ENCODE assay signal across 12 cellular contexts in genomic region chr12:105409286-105409685, GRCh38.
DNase-seq lines count a peak whose midpoint lies in the region; ATAC-seq and TF ChIP-seq lines count a peak whose summit lies in the region.
"Had no signal": no experiment of that assay in that cellular context is flagged by ENCODE, and none has a peak within 500 bp of the region (broad histone marks: within the 10 kb centered on the region; RNA-seq: fewer than 3 reads in every experiment).

No MANE protein-coding gene starts in this region.

- H3K9me3 ChIP-seq in A673 (ENCODE audit: low read depth, low read length, poor library complexity, severe bottlenecking) = no peaks in the 10 kb centered on the region
- no peaks in the 10 kb centered on the region for H3K9me3 ChIP-seq in GM23248 (ENCODE audit: low read depth)
- H3K9me3 ChIP-seq: HAP-1 had no signal

- H3K4me3 Mint-ChIP-seq in brain (peak overlapping the region in 2 of 5 experiments; percentile 70 to 72), immature natural killer cell (peak overlapping the region in 4 of 5 donors; percentile 67 to 85 (median 78))

- H3K9me3 Mint-ChIP-seq in brain (peaks cover 5 to 15% (median 11%) of the 10 kb centered on the region in 5 experiments), immature natural killer cell (peaks cover 0 to 3% (median 0%) of the 10 kb centered on the region in 6 donors)

- CTCF ChIA-PET in A673 (lab: Charles Lee) = no interaction called here

- no peaks in the 10 kb centered on the region for H3K9me2 ChIP-seq in GM23248 (ENCODE audit: insufficient read depth)

- intact Hi-C loops in A673 (cut with micrococcal nuclease; ENCODE audit: unreplicated experiment) = no loop called here

- POLR2A ChIA-PET in A673 (lab: Charles Lee; ENCODE audit: low non-redundant PET) = no interaction called here

- H3K36me3 ChIP-seq in A673 (ENCODE audit: insufficient read depth, low read length, poor library complexity, severe bottlenecking) (no peaks in the 10 kb centered on the region), GM23248 (ENCODE audit: low read depth) (0 out of 2 replicates have a peak, but pooled peaks cover 6% of the 10 kb centered on the region)
- H3K36me3 ChIP-seq: HAP-1 had no signal

- no peaks in the 10 kb centered on the region for H3K27me3 Mint-ChIP-seq in brain
- H3K27me3 Mint-ChIP-seq in immature natural killer cell (ENCODE audit: low read depth in 3 of 3) = no peaks in the 10 kb centered on the region

- 24 to 27% methylated on average over 5 of the region's 5 CpGs for WGBS in GM23248 (ENCODE audit: low coverage in 1 of 2, low lambda C conversion rate in 2 of 2, missing lambda C conversion rate in 2 of 2), 2 experiments

- peaks cover 10% of the 10 kb centered on the region; the same call in 1 of the 2 replicates for H3F3A ChIP-seq in GM23248 (ENCODE audit: insufficient read depth)

- ATAC-seq in HG02852 (IDR thresholded peaks at IDR 0.05; ENCODE audit: unreplicated experiment) = no peak
- ATAC-seq in GM18502 (IDR thresholded peaks at IDR 0.05; ENCODE audit: poor library complexity, unreplicated experiment) = no peak
- ATAC-seq in GM19467 (IDR thresholded peaks at IDR 0.05; ENCODE audit: unreplicated experiment) = no peak
- ATAC-seq: Panc1 had no signal

- no peaks in the 10 kb centered on the region for H3K27me3 ChIP-seq in A673 (replicated peaks; ENCODE audit: insufficient read depth, low read depth, low read length, poor library complexity)
- H3K27me3 ChIP-seq in GM23248 (replicated peaks; ENCODE audit: insufficient read depth) = no peaks in the 10 kb centered on the region

- no peaks in the 10 kb centered on the region for H3K79me2 ChIP-seq in GM23248 (ENCODE audit: insufficient read depth)

- in situ Hi-C loops in GM23248 (cut with MboI) = no loop called here

- H3K4me3 ChIP-seq in A673 (ENCODE audit: low read depth, low read length, poor library complexity, severe bottlenecking) (no peak overlapping the region), GM23248 (no peak overlapping the region)
- H3K4me3 ChIP-seq: HAP-1 had no signal

- DNase-seq in A673 (ENCODE audit: low spot score) = peak; percentile 53
- no peak for DNase-seq in GM23248
- no peak for DNase-seq in immature natural killer cell
- DNase-seq in activated CD8-positive, alpha-beta memory T cell treated with anti-CD3 and anti-CD28 coated beads for 24 hours = no peak
- DNase-seq: C1 segment of cervical spinal cord, NCI-H446 treated with DMSO at 0.1 percent for 48 hours had no signal

- H3K4me1 Mint-ChIP-seq in brain (peaks cover 31% of the 10 kb centered on the region), immature natural killer cell (peaks cover 20 to 26% of the 10 kb centered on the region in 2 donors)

- no peaks in the 10 kb centered on the region for H3K36me3 Mint-ChIP-seq in brain
- peaks cover 0 to 17% (median 8%) of the 10 kb centered on the region in 3 donors for H3K36me3 Mint-ChIP-seq in immature natural killer cell

- H3K4me1 ChIP-seq in A673 (ENCODE audit: insufficient read depth, low read length, poor library complexity, severe bottlenecking) = peaks cover 22% of the 10 kb centered on the region
- peaks cover 17% of the 10 kb centered on the region for H3K4me1 ChIP-seq in GM23248 (ENCODE audit: insufficient read depth)
- H3K4me1 ChIP-seq: HAP-1 had no signal

- BruUV-seq in A673 (replicated peaks; lab: Mats Ljungman, UMichigan) = no TSS peak

- peak overlapping the region; percentile 58 for H3K4me2 ChIP-seq in GM23248 (ENCODE audit: unreplicated experiment)

- H3K27ac ChIP-seq in A673 (ENCODE audit: low read depth, low read length, poor library complexity, severe bottlenecking) = peak overlapping the region; percentile 13
- 0 out of 2 replicates have a peak overlapping the region, but pooled peaks have one; percentile 16 for H3K27ac ChIP-seq in GM23248

- H4K20me1 ChIP-seq in GM23248 (ENCODE audit: insufficient read depth) = no peaks in the 10 kb centered on the region

- no peak overlapping the region for H3K9ac ChIP-seq in GM23248

- H3K27ac Mint-ChIP-seq in brain = peak overlapping the region in 3 of 5 experiments; percentile 78 to 91 (median 90)
- H3K27ac Mint-ChIP-seq in immature natural killer cell = no peak overlapping the region

- TF ChIP-seq CTCF in A673 (conservative IDR thresholded peaks at IDR 0.05; ENCODE audit: low read depth, low read length) = no peak
- no peak for TF ChIP-seq CTCF in brain (conservative IDR thresholded peaks at IDR 0.05)

- H2AFZ ChIP-seq in GM23248 = no peak overlapping the region

Comparison
In these comparisons a context has a peak if more than half of its experiments do, and no peak if none do; other contexts are left out.
1. H3K27ac Mint-ChIP-seq: peak in brain (3 of 5); none in immature natural killer cell (0 of 6).